Comparison of ENCODE assay signal across 8 cellular contexts in genomic region chr22:30649430-30650007, GRCh38. TPM values are rescaled to one million over a fixed set of nuclear protein-coding genes. Genes with fewer than 3 reads are reported as not detected.
DNase-seq lines count a peak whose midpoint lies in the region; ATAC-seq and TF ChIP-seq lines count a peak whose summit lies in the region.

No MANE protein-coding gene starts in this region.

- no peak for TF ChIP-seq CTCF in foreskin keratinocyte (conservative IDR thresholded peaks at IDR 0.05)

- no peaks in the 10 kb centered on the region for H3K27me3 ChIP-seq in foreskin keratinocyte

- peaks cover 7% of the 10 kb centered on the region for H3K4me1 ChIP-seq in foreskin keratinocyte

- peak; percentile 66 for ATAC-seq in GM21825 (IDR thresholded peaks at IDR 0.05; ENCODE audit: unreplicated experiment)
- ATAC-seq in foreskin keratinocyte: peak; percentile 92
- no peak for ATAC-seq in HG03280 (IDR thresholded peaks at IDR 0.05; ENCODE audit: unreplicated experiment)
- ATAC-seq in HG03342 (IDR thresholded peaks at IDR 0.05; ENCODE audit: unreplicated experiment): no peak

- H3K27ac ChIP-seq in foreskin keratinocyte: peak overlapping the region; percentile 39

- DNase-seq in OCI-M2 (lab: John Stamatoyannopoulos, UW; ENCODE audit: unreplicated experiment): peak; percentile 4
- peak; percentile 89 to 92 for DNase-seq in activated T-cell treated with anti-CD3 and anti-CD28 coated beads, Interleukin-2, amount 50 U/mL, for 48 hours
- peak; percentile 46 to 66 for DNase-seq in foreskin keratinocyte
- DNase-seq in stimulated activated CD4-positive, alpha-beta T cell treated with anti-CD3 and anti-CD28 coated beads, Interleukin-4, amount 100 ng/mL, for 1 hour: peak; percentile 88
- no peak for DNase-seq in NCI-H1694 (lab: John Stamatoyannopoulos, UW)

RNA-seq across cellular contexts. Expression of gene SLC35E4, which starts 13.9 kb away (rescaled TPM):
- 4.4 and 5.6 TPM in 2 replicates for total RNA-seq in foreskin keratinocyte
- polyA plus RNA-seq in foreskin keratinocyte: 4.3 TPM in 2 replicates

RNA-seq across cellular contexts. Expression of gene DUSP18, which starts 18.2 kb away (rescaled TPM):
- total RNA-seq in foreskin keratinocyte: 8.2 and 9.2 TPM in 2 replicates
- 2.8 and 2.9 TPM in 2 replicates for polyA plus RNA-seq in foreskin keratinocyte

RNA-seq across cellular contexts. Expression of gene TCN2, which starts 42.5 kb away (rescaled TPM):
- 1.4 and 1.8 TPM in 2 replicates for total RNA-seq in foreskin keratinocyte
- 1.6 and 1.9 TPM in 2 replicates for polyA plus RNA-seq in foreskin keratinocyte

RNA-seq across cellular contexts. Expression of gene OSBP2, which starts 45.2 kb away (rescaled TPM):
- 2.0 and 2.4 TPM in 2 replicates for total RNA-seq in foreskin keratinocyte
- polyA plus RNA-seq in foreskin keratinocyte: 1.0 and 1.2 TPM in 2 replicates

RNA-seq across cellular contexts. Expression of gene PES1, which starts 57.8 kb away (rescaled TPM):
- 89.1 and 105 TPM in 2 replicates for total RNA-seq in foreskin keratinocyte
- 93.8 and 100 TPM in 2 replicates for polyA plus RNA-seq in foreskin keratinocyte

Comparison
In these comparisons a context has a peak if more than half of its experiments do, and no peak if none do; other contexts are left out.
1. ATAC-seq: peak in GM21825 (single experiment) and foreskin keratinocyte (single experiment); none in HG03280 (single experiment) and HG03342 (single experiment).